21 cellular contexts compared by ENCODE assay signal in genomic region chr2:6814312-6814711, GRCh38.
"Had no signal": no experiment of that assay in that cellular context is flagged by ENCODE, and none has a peak within 500 bp of the region (broad histone marks: within the 10 kb centered on the region; RNA-seq: fewer than 3 reads in every experiment).

No MANE protein-coding gene starts in this region.

- H3K4me3 ChIP-seq: mucosa of descending colon, psoas muscle, sigmoid colon, stomach, thyroid gland had no signal

- DNase-seq: effector CD8-positive, alpha-beta T cell; endodermal cell; foreskin melanocyte; head of caudate nucleus; mesenchymal stem cell; mucosa of descending colon; naive B cell; psoas muscle; sigmoid colon; stimulated activated CD4-positive, alpha-beta T cell treated with anti-CD3 and anti-CD28 coated beads, Interleukin-2, amount 100 ng/mL, for 24 hours; stimulated activated CD4-positive, alpha-beta T cell treated with anti-CD3 and anti-CD28 coated beads, Interleukin-4, amount 100 ng/mL, for 24 hours; stimulated activated naive CD4-positive, alpha-beta T cell treated with Interleukin-2 at 50 U/mL for 16 hours; stomach; thyroid gland had no signal

- ATAC-seq: esophagus mucosa; mucosa of descending colon; natural killer cell treated with Interleukin-12 subunit alpha and Interleukin-12 subunit beta and Interleukin-15 and Interleukin-18, amount 100 ng/mL, for 72 hours; psoas muscle; right cardiac atrium; stimulated activated effector memory CD8-positive, alpha-beta T cell treated with anti-CD3 and anti-CD28 coated beads, Interleukin-12 subunit alpha, Interleukin-12 subunit beta, amount 100 ng/mL, for 72 hours had no signal

- H3K9me3 ChIP-seq: neutrophil, psoas muscle, sigmoid colon, stomach, thyroid gland had no signal

- H3K4me1 ChIP-seq: parathyroid adenoma, psoas muscle, sigmoid colon, stomach, thyroid gland had no signal

- H2AFZ ChIP-seq: parathyroid adenoma had no signal

- H3K27me3 ChIP-seq: sigmoid colon, thyroid gland had no signal

- H3K79me2 ChIP-seq: parathyroid adenoma had no signal

- H3K27ac ChIP-seq: epithelial cell of prostate, neutrophil, parathyroid adenoma, psoas muscle, sigmoid colon, stomach, thyroid gland had no signal

- H3K36me3 ChIP-seq: neutrophil, sigmoid colon, stomach, thyroid gland had no signal
